1 cellular context compared by ENCODE assay signal in genomic region chr3:197554562-197555280, GRCh38.
A peak's percentile ranks its signal among the peaks of the same experiment; 100 is the strongest.
TF ChIP-seq lines count a peak whose summit lies in the region.

No MANE protein-coding gene starts in this region.

TF ChIP-seq in H1, 55 proteins besides CTCF, POLR2A, EP300 and RAD21 (continued from another document):
- TF ChIP-seq, protein P1, sequence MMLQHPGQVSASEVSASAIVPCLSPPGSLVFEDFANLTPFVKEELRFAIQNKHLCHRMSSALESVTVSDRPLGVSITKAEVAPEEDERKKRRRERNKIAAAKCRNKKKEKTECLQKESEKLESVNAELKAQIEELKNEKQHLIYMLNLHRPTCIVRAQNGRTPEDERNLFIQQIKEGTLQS (IDR thresholded peaks at IDR 0.05; ENCODE audit: insufficient read depth, low read depth, low read length): no peak
- TF ChIP-seq, protein P2, sequence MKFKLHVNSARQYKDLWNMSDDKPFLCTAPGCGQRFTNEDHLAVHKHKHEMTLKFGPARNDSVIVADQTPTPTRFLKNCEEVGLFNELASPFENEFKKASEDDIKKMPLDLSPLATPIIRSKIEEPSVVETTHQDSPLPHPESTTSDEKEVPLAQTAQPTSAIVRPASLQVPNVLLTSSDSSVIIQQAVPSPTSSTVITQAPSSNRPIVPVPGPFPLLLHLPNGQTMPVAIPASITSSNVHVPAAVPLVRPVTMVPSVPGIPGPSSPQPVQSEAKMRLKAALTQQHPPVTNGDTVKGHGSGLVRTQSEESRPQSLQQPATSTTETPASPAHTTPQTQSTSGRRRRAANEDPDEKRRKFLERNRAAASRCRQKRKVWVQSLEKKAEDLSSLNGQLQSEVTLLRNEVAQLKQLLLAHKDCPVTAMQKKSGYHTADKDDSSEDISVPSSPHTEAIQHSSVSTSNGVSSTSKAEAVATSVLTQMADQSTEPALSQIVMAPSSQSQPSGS (IDR thresholded peaks at IDR 0.05; ENCODE audit: low read length): peak; percentile 54; the same call in 1 of the 2 replicates
- TF ChIP-seq CREB1 (IDR thresholded peaks at IDR 0.05): peak; percentile 94
- TF ChIP-seq SIN3A (conservative IDR thresholded peaks at IDR 0.05 in 1 of 2, IDR thresholded peaks at IDR 0.05 in 1 of 2; ENCODE audit: low read depth in 1 of 2, low read length in 2 of 2): peak; percentile 63 to 73; a peak in 2 of 4 replicates
- TF ChIP-seq MAFK (IDR thresholded peaks at IDR 0.05; ENCODE audit: low read depth, low read length): no peak
- peak; percentile 86 for TF ChIP-seq KDM4A (IDR thresholded peaks at IDR 0.05; ENCODE audit: low read depth, low read length, severe bottlenecking)
- no peak; the same call in 1 of the 2 replicates for TF ChIP-seq E2F6 (IDR thresholded peaks at IDR 0.05)
- no peak for TF ChIP-seq KDM5A (IDR thresholded peaks at IDR 0.05; ENCODE audit: low read length)
- no peak for TF ChIP-seq TCF12 (IDR thresholded peaks at IDR 0.05; ENCODE audit: low read depth, low read length)
- no peak for TF ChIP-seq GABPA (IDR thresholded peaks at IDR 0.05; ENCODE audit: borderline replicate concordance, insufficient read depth, low read length)
- no peak for TF ChIP-seq CHD7 (IDR thresholded peaks at IDR 0.05; ENCODE audit: insufficient replicate concordance, low read length)
- no peak for TF ChIP-seq JUND (IDR thresholded peaks at IDR 0.05; ENCODE audit: low read length)
- no peak for TF ChIP-seq RNF2 (IDR thresholded peaks at IDR 0.05; ENCODE audit: borderline replicate concordance, low read depth, low read length, missing control alignments, poor library complexity, severe bottlenecking)
- TF ChIP-seq SUZ12 (IDR thresholded peaks at IDR 0.05; ENCODE audit: low read length): no peak
- TF ChIP-seq SRF (IDR thresholded peaks at IDR 0.05; ENCODE audit: low read depth, low read length): peak; percentile 34; the same call in 1 of the 2 replicates
- peak; percentile 77 for TF ChIP-seq SP1 (IDR thresholded peaks at IDR 0.05; ENCODE audit: low read depth, low read length)
- no peak for TF ChIP-seq NRF1 (IDR thresholded peaks at IDR 0.05; ENCODE audit: low read depth, low read length)
- TF ChIP-seq SP2 (IDR thresholded peaks at IDR 0.05; ENCODE audit: low read length): no peak
- TF ChIP-seq CHD2 (IDR thresholded peaks at IDR 0.05; ENCODE audit: low read length): peak; percentile 90
- peak in 1 of 2 experiments; percentile 41; a peak in 1 of 4 replicates for TF ChIP-seq HDAC2 (IDR thresholded peaks at IDR 0.05; ENCODE audit: borderline replicate concordance in 1 of 2, low read depth in 2 of 2, low read length in 2 of 2)
- peak; percentile 45 for TF ChIP-seq TBP (IDR thresholded peaks at IDR 0.05; ENCODE audit: low read depth, low read length)
- TF ChIP-seq ZNF274 (IDR thresholded peaks at IDR 0.05; ENCODE audit: borderline replicate concordance, extremely low read depth, low read length): no peak
- TF ChIP-seq CTBP2 (IDR thresholded peaks at IDR 0.05; ENCODE audit: borderline replicate concordance, insufficient read depth, insufficient read length, low read length): no peak
- TF ChIP-seq PHF8 (conservative IDR thresholded peaks at IDR 0.05; ENCODE audit: low read depth, low read length): peak; percentile 52
- TF ChIP-seq, protein P3, sequence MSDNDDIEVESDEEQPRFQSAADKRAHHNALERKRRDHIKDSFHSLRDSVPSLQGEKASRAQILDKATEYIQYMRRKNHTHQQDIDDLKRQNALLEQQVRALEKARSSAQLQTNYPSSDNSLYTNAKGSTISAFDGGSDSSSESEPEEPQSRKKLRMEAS (IDR thresholded peaks at IDR 0.05): peak; percentile 76; the same call in 1 of the 2 replicates
- peak; percentile 61 for TF ChIP-seq TAF1 (IDR thresholded peaks at IDR 0.05; ENCODE audit: low read depth, low read length)
- no peak for TF ChIP-seq KDM1A (IDR thresholded peaks at IDR 0.05; ENCODE audit: borderline replicate concordance, low read length)
- no peak; the same call in 1 of the 2 replicates for TF ChIP-seq TEAD4 (IDR thresholded peaks at IDR 0.05; ENCODE audit: low read depth, low read length)
- no peak for TF ChIP-seq SAP30 (IDR thresholded peaks at IDR 0.05; ENCODE audit: insufficient read depth, insufficient replicate concordance, low read length)
- no peak for TF ChIP-seq HDAC6 (IDR thresholded peaks at IDR 0.05; ENCODE audit: low read depth, low read length)
- peak; percentile 48; the same call in 1 of the 2 replicates for TF ChIP-seq BRCA1 (IDR thresholded peaks at IDR 0.05; ENCODE audit: low read depth, low read length)
- peak; percentile 33 for TF ChIP-seq NANOG (IDR thresholded peaks at IDR 0.05; ENCODE audit: insufficient read depth, low read depth, low read length, poor library complexity, severe bottlenecking)
- TF ChIP-seq SP4 (IDR thresholded peaks at IDR 0.05; ENCODE audit: low read length): peak; percentile 78; the same call in 1 of the 2 replicates
- TF ChIP-seq ASH2L (IDR thresholded peaks at IDR 0.05; ENCODE audit: low read length): peak; percentile 62
